In the genomic region with DNA sequence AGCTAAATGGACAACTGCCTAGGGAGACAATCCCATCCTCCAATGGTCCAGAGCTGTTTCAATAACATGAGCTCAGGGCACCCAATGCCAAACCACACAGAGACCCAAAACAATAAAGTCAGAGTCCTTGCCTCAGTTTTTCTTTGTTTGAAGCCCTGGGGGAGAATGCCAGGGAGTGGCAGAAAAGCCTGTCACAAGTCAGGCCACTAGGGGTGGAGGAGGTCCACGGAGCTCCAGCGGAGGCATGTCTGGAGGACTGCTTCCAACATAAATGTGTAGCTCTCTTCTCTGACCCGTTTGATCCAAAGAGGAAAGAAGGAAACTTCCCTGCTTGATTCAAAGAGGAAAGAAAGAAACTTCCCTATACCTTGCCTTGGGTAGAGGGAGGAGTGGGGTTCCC, we compare ENCODE assay signal across 18 cellular contexts.
"Had no signal": no experiment of that assay in that cellular context is flagged by ENCODE, and none has a peak within 500 bp of the region (broad histone marks: within the 10 kb centered on the region; RNA-seq: fewer than 3 reads in every experiment).

No MANE protein-coding gene starts in this region.

- H3K27ac Mint-ChIP-seq: activated naive CD4-positive, alpha-beta T cell treated with anti-CD3 and anti-CD28 coated beads, Interleukin-2, amount 50 U/mL, for 72 hours; memory B cell; natural killer cell; stimulated activated naive CD8-positive, alpha-beta T cell treated with anti-CD3 and anti-CD28 coated beads, Interleukin-15, Interleukin-2, amounts not matched to agents 100 ng/mL and 50 ng/mL, for 24 hours had no signal

- DNase-seq: activated CD4-positive, alpha-beta T cell treated with anti-CD3 and anti-CD28 coated beads, Interleukin-2, amount 50 U/mL, for 48 hours; activated effector memory CD4-positive, alpha-beta T cell treated with Interleukin-2 at 50 U/mL for 16 hours; activated T-cell treated with anti-CD3 and anti-CD28 coated beads, Interleukin-2, amount 50 U/mL, for 4 hours; caudate nucleus; hippocampal formation; left ventricle myocardium inferior; natural killer cell; T-helper 1 cell; trophoblast cell had no signal

- H3K4me3 ChIP-seq: left ventricle myocardium inferior, right atrium auricular region, suprapubic skin had no signal

- H3K36me3 ChIP-seq: left ventricle myocardium inferior, neutrophil, right atrium auricular region, suprapubic skin had no signal

- H3K9me3 ChIP-seq: left ventricle myocardium inferior, neutrophil, right atrium auricular region, suprapubic skin had no signal

- FAIRE-seq: colon, endometrium had no signal

- ATAC-seq: activated naive CD4-positive, alpha-beta T cell treated with anti-CD3 and anti-CD28 coated beads, Interleukin-2, amount 50 U/mL, for 72 hours; activated T-cell treated with anti-CD3 and anti-CD28 coated beads, Interleukin-2, amount 50 U/mL, for 4 hours; esophagus mucosa; natural killer cell had no signal

- H3K4me1 Mint-ChIP-seq: memory B cell, natural killer cell had no signal

- H3K4me3 Mint-ChIP-seq: activated T-cell treated with anti-CD3 and anti-CD28 coated beads, Interleukin-2, amount 50 U/mL, for 4 hours; memory B cell; natural killer cell; stimulated activated naive CD8-positive, alpha-beta T cell treated with anti-CD3 and anti-CD28 coated beads, Interleukin-15, Interleukin-2, amounts not matched to agents 100 ng/mL and 50 ng/mL, for 24 hours had no signal

- H3K27me3 ChIP-seq: neutrophil, right atrium auricular region, suprapubic skin had no signal

- H3K27ac ChIP-seq: left ventricle myocardium inferior, neutrophil, right atrium auricular region had no signal

- H3K27me3 Mint-ChIP-seq: stimulated activated naive CD8-positive, alpha-beta T cell treated with anti-CD3 and anti-CD28 coated beads, Interleukin-15, Interleukin-2, amounts not matched to agents 100 ng/mL and 50 ng/mL, for 24 hours had no signal

- H3K4me1 ChIP-seq: right atrium auricular region had no signal

- H3K9me3 Mint-ChIP-seq: activated naive CD4-positive, alpha-beta T cell treated with anti-CD3 and anti-CD28 coated beads, Interleukin-2, amount 50 U/mL, for 72 hours; activated T-cell treated with anti-CD3 and anti-CD28 coated beads, Interleukin-2, amount 50 U/mL, for 4 hours; memory B cell; natural killer cell; stimulated activated naive CD8-positive, alpha-beta T cell treated with anti-CD3 and anti-CD28 coated beads, Interleukin-15, Interleukin-2, amounts not matched to agents 100 ng/mL and 50 ng/mL, for 24 hours had no signal

- H3K36me3 Mint-ChIP-seq: activated naive CD4-positive, alpha-beta T cell treated with anti-CD3 and anti-CD28 coated beads, Interleukin-2, amount 50 U/mL, for 72 hours; memory B cell; natural killer cell had no signal
